ENCODE assay signal across 21 cellular contexts in the genomic region with DNA sequence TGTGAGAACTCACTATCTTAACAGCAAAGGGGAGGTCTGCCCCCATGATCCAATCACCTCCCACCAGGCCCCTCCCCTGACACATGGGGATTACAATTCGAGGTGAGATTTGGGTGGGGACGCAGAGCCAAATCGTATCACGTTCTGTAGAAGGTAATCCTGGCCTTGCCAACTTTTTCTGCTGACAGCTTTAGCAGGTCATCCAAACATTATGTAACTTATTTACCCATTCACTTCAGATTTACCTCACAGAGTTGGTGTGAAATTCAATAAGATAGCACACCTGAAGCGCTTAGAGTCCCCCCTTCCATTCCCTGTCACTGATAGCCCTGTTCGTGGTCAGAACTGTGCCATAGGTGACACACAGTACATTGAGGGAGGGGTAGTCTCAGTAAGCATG.
"Had no signal": no experiment of that assay in that cellular context is flagged by ENCODE, and none has a peak within 500 bp of the region (broad histone marks: within the 10 kb centered on the region; RNA-seq: fewer than 3 reads in every experiment).

No MANE protein-coding gene starts in this region.

- H3K27me3 ChIP-seq: colonic mucosa, heart left ventricle, left lung, ovary, right atrium auricular region, stomach, transverse colon had no signal

- H3K9me3 ChIP-seq: colonic mucosa, heart left ventricle, left lung, lower lobe of right lung, ovary, right atrium auricular region, stomach, thoracic aorta, transverse colon had no signal

- H3K27ac ChIP-seq: colonic mucosa, heart left ventricle, lower lobe of right lung, ovary, right atrium auricular region, stomach, thoracic aorta, transverse colon had no signal

- H3K4me3 ChIP-seq: colonic mucosa, heart left ventricle, left lung, lower lobe of right lung, ovary, right atrium auricular region, stomach, thoracic aorta, transverse colon had no signal

- H3K36me3 ChIP-seq: colonic mucosa, ovary, thoracic aorta had no signal

- DNase-seq: cerebellar nuclear complex; colonic mucosa; dermis blood vessel endothelial cell; erythroblast; heart left ventricle; hypothalamus; islet precursor cell; left lung; lower lobe of right lung; mesenchymal stem cell; midbrain; nephron progenitor cell; ovary; small intestine; stimulated activated CD4-positive, alpha-beta T cell treated with anti-CD3 and anti-CD28 coated beads, Interleukin-12 subunit alpha, Interleukin-12 subunit beta, amount 100 ng/mL, for 4 hours; stimulated activated naive CD4-positive, alpha-beta T cell; stomach; substantia nigra; transverse colon had no signal

- ATAC-seq: heart left ventricle, left lung had no signal

- H3K4me3 Mint-ChIP-seq: nephron progenitor cell had no signal

- H3K4me1 ChIP-seq: colonic mucosa, left lung, lower lobe of right lung had no signal
